In the genomic region with DNA sequence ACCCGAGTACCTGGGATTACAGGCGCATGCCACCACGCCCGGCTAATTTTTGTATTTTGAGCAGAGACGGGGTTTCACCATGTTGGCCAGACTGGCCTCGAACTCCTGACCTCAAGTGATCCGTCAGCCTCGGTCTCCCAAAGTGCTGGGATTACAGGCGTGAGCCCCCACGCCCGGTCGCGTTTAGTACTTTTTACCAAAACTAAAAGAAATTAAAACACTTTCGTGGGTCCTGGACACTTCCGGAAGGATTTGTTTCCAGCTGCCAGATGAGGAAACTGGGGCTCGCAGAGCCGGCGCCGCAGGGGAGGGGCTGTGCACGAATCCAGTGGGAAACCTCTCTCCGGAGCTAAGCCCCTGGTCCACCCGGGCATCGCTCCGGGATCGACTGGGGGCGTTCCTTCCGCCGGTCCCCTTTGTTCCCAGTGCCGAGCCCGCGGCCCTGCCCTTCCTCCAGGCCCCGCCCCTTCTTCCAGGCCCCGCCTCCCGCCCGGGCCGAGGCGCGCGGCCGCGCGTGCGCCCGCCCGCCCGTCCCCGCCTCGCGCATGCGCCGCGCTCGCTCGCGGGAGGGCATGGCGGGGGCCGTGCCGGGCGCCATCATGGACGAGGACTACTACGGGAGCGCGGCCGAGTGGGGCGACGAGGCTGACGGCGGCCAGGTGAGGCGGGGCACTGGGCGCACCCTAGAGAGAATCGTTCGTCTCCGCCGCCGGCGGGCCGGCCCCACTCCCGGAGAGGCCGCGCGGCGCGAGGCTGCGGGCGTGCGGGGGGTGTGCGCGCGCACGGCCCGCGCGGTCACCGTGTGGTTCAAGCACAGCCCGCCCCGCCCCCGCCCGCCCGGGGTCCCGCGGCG, we compare ENCODE assay signal across 8 cellular contexts.
A peak's percentile ranks its signal among the peaks of the same experiment; 100 is the strongest.
DNase-seq lines count a peak whose midpoint lies in the region; ATAC-seq and TF ChIP-seq lines count a peak whose summit lies in the region.

Gene NELFCD (plus strand): TSS at position 546 of the 853 bp plus-strand sequence. CDS start 54 bp downstream, at position 600.

- in situ Hi-C loops in astrocyte of the cerebellum (cut with HindIII; ENCODE audit: low sequenced_read_pairs), result no loop called here

- H3K4me3 ChIP-seq in astrocyte of the cerebellum (ENCODE audit: low read depth, low read length), result peak within 1 kb of the TSS; percentile 73

- ATAC-seq in GM18498 (IDR thresholded peaks at IDR 0.05; ENCODE audit: unreplicated experiment) (peak; percentile 83), HG02884 (IDR thresholded peaks at IDR 0.05; ENCODE audit: unreplicated experiment) (peak; percentile 65)

- DNase-seq in NCI-H1694 treated with DMSO at 0.1 percent for 48 hours (lab: John Stamatoyannopoulos, UW) (peak; percentile 50), T-helper 9 cell (peak; percentile 90), astrocyte of the cerebellum (ENCODE audit: low read depth) (peak; percentile 29), hippocampal formation (lab: John Stamatoyannopoulos, UW) (peak; percentile 49 to 83), retina (peak; percentile 88), cortex of kidney (lab: John Stamatoyannopoulos, UW) (no peak)

- no peak for TF ChIP-seq CTCF in astrocyte of the cerebellum (IDR thresholded peaks at IDR 0.05; ENCODE audit: low read depth, low read length, missing control alignments)
